Comparison of ENCODE assay signal across 7 cellular contexts in genomic region chr10:80500572-80501380, GRCh38. TPM values are rescaled to one million over a fixed set of nuclear protein-coding genes. Genes with fewer than 3 reads are reported as not detected.
DNase-seq lines count a peak whose midpoint lies in the region; ATAC-seq, FAIRE-seq and TF ChIP-seq lines count a peak whose summit lies in the region.

No MANE protein-coding gene starts in this region.

- CTCF ChIA-PET in GM12878 (lab: Yijun Ruan, JAX) = interaction anchor here (0.6 to 21.6 kb wide), 8 partner anchors 9 to 599 kb away, joined by 3 to 852 read pairs (median 4); partner anchors contain the start of gene TSPAN14

- peaks cover 41% of the 10 kb centered on the region for H3K4me1 ChIP-seq in GM12878 (ENCODE audit: control insufficient read depth, insufficient read depth, low read length)

- no peak for FAIRE-seq in GM12878 (lab: Jason Lieb, UNC)

- peak; percentile 34 for DNase-seq in GM12878 (ENCODE audit: low read depth, low spot score)
- peak; percentile 55 to 59 for DNase-seq in lung microvascular endothelial cell (ENCODE audit: low read depth in 2 of 2)
- DNase-seq in SIG-M5 treated with dmso at 0.1 percent for 504 hours (lab: John Stamatoyannopoulos, UW; ENCODE audit: unreplicated experiment) = no peak
- DNase-seq in HT-29 (ENCODE audit: low spot score) = no peak
- DNase-seq in pons (ENCODE audit: low spot score) = no peak

- H3K27ac ChIP-seq in GM12878 (ENCODE audit: control insufficient read depth, insufficient read depth) = peak overlapping the region; percentile 54

- SMC1A ChIA-PET in GM12878 (lab: Charles Lee; ENCODE audit: uncharacterized antibody, unreplicated experiment) = interaction anchor here (1.0 to 21.2 kb wide), 6 partner anchors 9 to 311 kb away, joined by 3 to 1038 read pairs (median 4); partner anchors contain the start of gene TSPAN14

- no TSS peak for BruUV-seq in GM12878 (replicated peaks; lab: Mats Ljungman, UMichigan)

- no peaks in the 10 kb centered on the region; the same call in 2 of the 3 replicates for H3K9me3 ChIP-seq in GM12878 (replicated peaks; ENCODE audit: control insufficient read depth, insufficient read depth, low read length)

- no peak overlapping the region for H3K9ac ChIP-seq in GM12878 (ENCODE audit: control insufficient read depth, insufficient read depth, low read length)

- H4K20me1 ChIP-seq in GM12878 (ENCODE audit: control insufficient read depth, insufficient read depth) = no peaks in the 10 kb centered on the region

- RAD21 ChIA-PET in GM12878 (lab: Charles Lee; ENCODE audit: unreplicated experiment) = interaction anchor here (0.6 to 13.9 kb wide), 5 partner anchors 9 to 118 kb away, joined by 3 to 432 read pairs (median 9); partner anchors contain the start of gene TSPAN14

- no peak for TF ChIP-seq RAD21 in GM12878 (IDR thresholded peaks at IDR 0.05; ENCODE audit: insufficient read depth, low read depth, low read length)

- no peak overlapping the region for H2AFZ ChIP-seq in GM12878 (ENCODE audit: control insufficient read depth, low read depth, low read length)

- H3K36me3 ChIP-seq in GM12878 (ENCODE audit: control insufficient read depth in 2 of 2, insufficient read depth in 2 of 2, low read length in 1 of 2) = peaks cover 7 to 11% of the 10 kb centered on the region in 2 experiments; a peak in 3 of 4 replicates

- no peaks in the 10 kb centered on the region for H3K27me3 ChIP-seq in GM12878 (replicated peaks in 1 of 2; ENCODE audit: control insufficient read depth in 2 of 2, insufficient read depth in 2 of 2, low read length in 1 of 2)

- intact Hi-C loops in GM12878 (cut with micrococcal nuclease; ENCODE audit: unreplicated experiment) = loop anchor here (2.0 to 5.0 kb wide), 3 partner anchors 28 to 118 kb away; no protein-coding TSS in a partner anchor

- POLR2A ChIA-PET in GM12878 (lab: Charles Lee) = interaction anchor here (0.5 to 8.3 kb wide), 18 partner anchors 8 to 1812 kb away, joined by 3 to 60 read pairs (median 5); partner anchors contain the start of gene TSPAN14

- ATAC-seq in GM21381 (IDR thresholded peaks at IDR 0.05; ENCODE audit: unreplicated experiment) (peak; percentile 51), HG03432 (IDR thresholded peaks at IDR 0.05; ENCODE audit: unreplicated experiment) (peak; percentile 67), GM12878 (peak; percentile 81)

- 76% methylated on average over 14 of the region's 14 CpGs for WGBS in GM12878 (ENCODE audit: insufficient coverage, insufficient replicate concordance, low lambda C conversion rate, missing lambda C conversion rate)

- H3K79me2 ChIP-seq in GM12878 (ENCODE audit: control insufficient read depth, insufficient read depth, low read length) = peaks cover 33% of the 10 kb centered on the region

- in situ Hi-C loops in GM12878 (cut with MboI) = loop anchor here (5.0 kb wide), 1 partner anchor 53 kb away; no protein-coding TSS in a partner anchor

- 0 out of 4 replicates have a peak, but pooled peaks of 1 of the 2 experiments have one; percentile 21 for TF ChIP-seq EP300 in GM12878 (IDR thresholded peaks at IDR 0.05; ENCODE audit: borderline replicate concordance in 1 of 2, control insufficient read depth in 1 of 2, low read depth in 2 of 2, low read length in 2 of 2)

- TF ChIP-seq CTCF in GM12878 (IDR thresholded peaks at IDR 0.05 in 2 of 3, conservative IDR thresholded peaks at IDR 0.05 in 1 of 3; ENCODE audit: control insufficient read depth in 2 of 3, extremely low read depth in 1 of 3, insufficient read depth in 1 of 3, low read depth in 3 of 3, low read length in 3 of 3) = peak in 1 of 3 experiments; percentile 17; a peak in 1 of 6 replicates

- H3K4me2 ChIP-seq in GM12878 (ENCODE audit: control insufficient read depth, insufficient read depth) = peak overlapping the region; percentile 44

- no peak for TF ChIP-seq POLR2A in GM12878 (IDR thresholded peaks at IDR 0.05; ENCODE audit: low read depth, low read length)

- no peak overlapping the region for H3K4me3 ChIP-seq in GM12878

TF ChIP-seq in GM12878, 131 proteins besides CTCF, POLR2A, EP300 and RAD21 (continues in another document):
- TF ChIP-seq NBN (IDR thresholded peaks at IDR 0.05) (0 out of 2 replicates have a peak, but pooled peaks have one; percentile 44), CHD2 (IDR thresholded peaks at IDR 0.05; ENCODE audit: borderline replicate concordance, low read depth, low read length) (no peak), NR2F1 (conservative IDR thresholded peaks at IDR 0.05) (peak; percentile 31; the same call in 1 of the 2 replicates), MEF2B (IDR thresholded peaks at IDR 0.05; ENCODE audit: partially characterized antibody, poor library complexity, severe bottlenecking) (peak; percentile 88), IKZF1 (conservative IDR thresholded peaks at IDR 0.05) (peak; percentile 33), KAT2A (conservative IDR thresholded peaks at IDR 0.05; ENCODE audit: control insufficient read depth, low read depth, low read length) (no peak), SRF (IDR thresholded peaks at IDR 0.05; ENCODE audit: low read depth in 2 of 2, low read length in 2 of 2) (peak in 1 of 2 experiments; percentile 66; a peak in 1 of 4 replicates), ZNF217 (IDR thresholded peaks at IDR 0.05) (no peak; the same call in 1 of the 2 replicates), ZNF24 (IDR thresholded peaks at IDR 0.05) (no peak), DPF2 (IDR thresholded peaks at IDR 0.05) (peak; percentile 47; the same call in 1 of the 2 replicates), RUNX3 (IDR thresholded peaks at IDR 0.05; ENCODE audit: low read length) (peak; percentile 53; the same call in 1 of the 2 replicates), IKZF2 (IDR thresholded peaks at IDR 0.05) (peak; percentile 34 to 50; a peak in 2 of 4 replicates), TCF12 (IDR thresholded peaks at IDR 0.05; ENCODE audit: low read depth, low read length) (0 out of 2 replicates have a peak, but pooled peaks have one; percentile 7)
- TF ChIP-seq, protein P1, sequence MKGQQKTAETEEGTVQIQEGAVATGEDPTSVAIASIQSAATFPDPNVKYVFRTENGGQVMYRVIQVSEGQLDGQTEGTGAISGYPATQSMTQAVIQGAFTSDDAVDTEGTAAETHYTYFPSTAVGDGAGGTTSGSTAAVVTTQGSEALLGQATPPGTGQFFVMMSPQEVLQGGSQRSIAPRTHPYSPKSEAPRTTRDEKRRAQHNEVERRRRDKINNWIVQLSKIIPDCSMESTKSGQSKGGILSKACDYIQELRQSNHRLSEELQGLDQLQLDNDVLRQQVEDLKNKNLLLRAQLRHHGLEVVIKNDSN (IDR thresholded peaks at IDR 0.05; ENCODE audit: borderline replicate concordance, extremely low read length, insufficient read depth, low read depth, low read length) = no peak

RNA-seq across cellular contexts. Expression of gene SH2D4B, which starts 36.9 kb away (rescaled TPM):
- 1.2 TPM in 2 replicates for total RNA-seq in GM12878 (2013; cell fraction: nucleolus; rRNA removed)
- total RNA-seq in GM12878 (2014; rRNA removed) = 0.05 and 0.06 TPM in 2 replicates
- not detected in 2 replicates for total RNA-seq in GM12878 (2014; rRNA removed; fragmentation: Illumina TruSeq; extraction: Trizol)
- 0.13 and 0.19 TPM in 2 replicates for total RNA-seq in GM12878 (2021)
- polyA plus RNA-seq in GM12878 (2011; ENCODE audit: low read depth) = 0.07 TPM
- 0.14 TPM in 2 replicates for polyA plus RNA-seq in GM12878 (2011; rRNA removed)
- 0.08 and 0.09 TPM in 2 replicates for polyA plus RNA-seq in GM12878 (2011; cell fraction: cytosol; rRNA removed)
- polyA plus RNA-seq in GM12878 (2011; cell fraction: nucleus; rRNA removed) = 0.61 and 0.67 TPM in 2 replicates
- polyA plus RNA-seq in GM12878 (2012) = 0.05 and 0.13 TPM in 2 replicates
- not detected in 2 replicates for polyA plus RNA-seq in GM12878 (2014; fragmentation: Illumina TruSeq; extraction: Trizol)
- polyA plus RNA-seq in GM12878 (2014; fragmentation: Nextera tagmentation; extraction: Ambion mirVana) = not detected
- 0.04 TPM in 1 of 2 replicates, not detected in the other for polyA plus RNA-seq in GM12878 (2014; rRNA removed)
- polyA plus RNA-seq in GM12878 (2016; fragmentation: Nextera tagmentation; extraction: Ambion mirVana) = under 1 TPM in 1 of 2 experiments, not detected in 1; 0.21 TPM
- 0.29 and 0.52 TPM in 2 replicates for polyA minus RNA-seq in GM12878 (2011; rRNA and poly(A)+ RNA removed)
- 0.67 TPM in 1 of 2 replicates, not detected in the other for polyA minus RNA-seq in GM12878 (2011; cell fraction: cytosol; rRNA and poly(A)+ RNA removed)
- 0.85 and 0.86 TPM in 2 replicates for polyA minus RNA-seq in GM12878 (2011; cell fraction: nucleus; rRNA and poly(A)+ RNA removed)
- total RNA-seq in lung microvascular endothelial cell = under 0.01 TPM in 1 of 2 replicates, not detected in the other
- not detected in 2 replicates for total RNA-seq in HT-29 (2014; rRNA removed; shearing (Covaris generic))

RNA-seq across cellular contexts. Expression of gene TSPAN14, which starts 46.7 kb away (rescaled TPM):
- total RNA-seq in GM12878 (2013; cell fraction: nucleolus; rRNA removed) = 100 and 110 TPM in 2 replicates
- total RNA-seq in GM12878 (2014; rRNA removed) = 12.5 and 13.3 TPM in 2 replicates
- total RNA-seq in GM12878 (2014; rRNA removed; fragmentation: Illumina TruSeq; extraction: Trizol) = 8.0 and 8.1 TPM in 2 replicates
- 30.0 and 31.7 TPM in 2 replicates for total RNA-seq in GM12878 (2021)
- 7.3 TPM for polyA plus RNA-seq in GM12878 (2011; ENCODE audit: low read depth)
- 18.8 and 27.8 TPM in 2 replicates for polyA plus RNA-seq in GM12878 (2011; rRNA removed)
- 31.9 and 34.2 TPM in 2 replicates for polyA plus RNA-seq in GM12878 (2011; cell fraction: cytosol; rRNA removed)
- polyA plus RNA-seq in GM12878 (2011; cell fraction: nucleus; rRNA removed) = 45.1 and 52.6 TPM in 2 replicates
- 11.9 and 19.2 TPM in 2 replicates for polyA plus RNA-seq in GM12878 (2012)
- 8.6 and 16.9 TPM in 2 replicates for polyA plus RNA-seq in GM12878 (2014; fragmentation: Illumina TruSeq; extraction: Trizol)
- 1 to 10 TPM; 2.5 to 2.6 TPM for polyA plus RNA-seq in GM12878 (2014; fragmentation: Nextera tagmentation; extraction: Ambion mirVana)
- 21.1 and 23.3 TPM in 2 replicates for polyA plus RNA-seq in GM12878 (2014; rRNA removed)
- 10 to 100 TPM; 19.0 to 22.0 TPM for polyA plus RNA-seq in GM12878 (2016; fragmentation: Nextera tagmentation; extraction: Ambion mirVana)
- 21.3 and 31.5 TPM in 2 replicates for polyA minus RNA-seq in GM12878 (2011; rRNA and poly(A)+ RNA removed)
- 8.9 and 10.2 TPM in 2 replicates for polyA minus RNA-seq in GM12878 (2011; cell fraction: cytosol; rRNA and poly(A)+ RNA removed)
- polyA minus RNA-seq in GM12878 (2011; cell fraction: nucleus; rRNA and poly(A)+ RNA removed) = 17.2 and 26.6 TPM in 2 replicates
- 35.7 and 60.9 TPM in 2 replicates for total RNA-seq in lung microvascular endothelial cell
- 58.3 and 65.1 TPM in 2 replicates for total RNA-seq in HT-29 (2014; rRNA removed; shearing (Covaris generic))

Comparison
In these comparisons a context has a peak if more than half of its experiments do, and no peak if none do; other contexts are left out.
1. DNase-seq: peak in GM12878 (single experiment) and lung microvascular endothelial cell (2 of 2); none in SIG-M5 treated with dmso at 0.1 percent for 504 hours (single experiment), HT-29 (single experiment) and pons (single experiment).
2. Peak in every context shown above with its lines, with median percentiles within 50 percentile points of each other: ATAC-seq.